In genomic region chr1:23286401-23286800, GRCh38 we compare ENCODE assay signal across 26 cellular contexts. TPM values are rescaled to one million over a fixed set of nuclear protein-coding genes. Genes with fewer than 3 reads are reported as not detected.
A peak's percentile ranks its signal among the peaks of the same experiment; 100 is the strongest.
DNase-seq lines count a peak whose midpoint lies in the region; ATAC-seq lines count a peak whose summit lies in the region.
"Had no signal": no experiment of that assay in that cellular context is flagged by ENCODE, and none has a peak within 500 bp of the region (broad histone marks: within the 10 kb centered on the region; RNA-seq: fewer than 3 reads in every experiment).

No MANE protein-coding gene starts in this region.

- no peaks in the 10 kb centered on the region for H3K27me3 Mint-ChIP-seq in activated naive CD4-positive, alpha-beta T cell treated with anti-CD3 and anti-CD28 coated beads, Interleukin-2, amount 10 ng/mL, durations not matched to agents 7 days and 5 days
- no peaks in the 10 kb centered on the region for H3K27me3 Mint-ChIP-seq in activated naive CD4-positive, alpha-beta T cell treated with anti-CD3 and anti-CD28 coated beads for 36 hours (ENCODE audit: low read depth)
- H3K27me3 Mint-ChIP-seq: CD4-positive, alpha-beta T cell; IgD-negative memory B cell had no signal

- no peak overlapping the region for H3K4me3 Mint-ChIP-seq in activated naive CD4-positive, alpha-beta T cell treated with anti-CD3 and anti-CD28 coated beads, Interleukin-2, amount 10 ng/mL, durations not matched to agents 7 days and 5 days
- no peak overlapping the region for H3K4me3 Mint-ChIP-seq in activated naive CD4-positive, alpha-beta T cell treated with anti-CD3 and anti-CD28 coated beads for 36 hours
- H3K4me3 Mint-ChIP-seq: CD4-positive, alpha-beta T cell; IgD-negative memory B cell had no signal

- CTCF ChIA-PET in activated naive CD4-positive, alpha-beta T cell treated with anti-CD3 and anti-CD28 coated beads, Interleukin-2, amount 10 ng/mL, durations not matched to agents 7 days and 5 days (lab: Charles Lee) = no interaction called here
- CTCF ChIA-PET in activated naive CD4-positive, alpha-beta T cell treated with anti-CD3 and anti-CD28 coated beads for 36 hours (lab: Charles Lee) = no interaction called here

- H3K9ac ChIP-seq in adipocyte (ENCODE audit: low read length) = no peak overlapping the region
- H3K9ac ChIP-seq: BLaER1 treated with 17β-estradiol and CSF1 and Interleukin-3, amounts not matched to agents 10 nM and 100 nM; KMS-11 had no signal

- H3K4me1 Mint-ChIP-seq in activated naive CD4-positive, alpha-beta T cell treated with anti-CD3 and anti-CD28 coated beads, Interleukin-2, amount 10 ng/mL, durations not matched to agents 7 days and 5 days = no peaks in the 10 kb centered on the region
- no peaks in the 10 kb centered on the region for H3K4me1 Mint-ChIP-seq in activated naive CD4-positive, alpha-beta T cell treated with anti-CD3 and anti-CD28 coated beads for 36 hours (ENCODE audit: low read depth)

- peak overlapping the region; percentile 52 for H3K27ac Mint-ChIP-seq in activated naive CD4-positive, alpha-beta T cell treated with anti-CD3 and anti-CD28 coated beads, Interleukin-2, amount 10 ng/mL, durations not matched to agents 7 days and 5 days
- no peak overlapping the region for H3K27ac Mint-ChIP-seq in activated naive CD4-positive, alpha-beta T cell treated with anti-CD3 and anti-CD28 coated beads for 36 hours
- H3K27ac Mint-ChIP-seq: CD4-positive, alpha-beta T cell; IgD-negative memory B cell had no signal

- in situ Hi-C loops in HAP-1 (cut with MboI; ENCODE audit: low sequenced_read_pairs) = no loop called here

- H3K36me3 ChIP-seq in adipocyte (ENCODE audit: control insufficient read depth, insufficient read depth, low read length, severe bottlenecking) = peaks cover 62% of the 10 kb centered on the region
- peaks cover 59% of the 10 kb centered on the region for H3K36me3 ChIP-seq in HAP-1 (replicated peaks)

- no peak for DNase-seq in activated naive CD4-positive, alpha-beta T cell treated with anti-CD3 and anti-CD28 coated beads, Interleukin-2, amount 10 ng/mL, durations not matched to agents 7 days and 5 days
- DNase-seq in activated naive CD4-positive, alpha-beta T cell treated with anti-CD3 and anti-CD28 coated beads, Interleukin-2, amount 50 U/mL, for 16 hours = no peak
- peak; percentile 20 for DNase-seq in M059J (ENCODE audit: low read depth)
- peak; percentile 14 for DNase-seq in adipocyte (ENCODE audit: low read depth)
- no peak for DNase-seq in HAP-1 (ENCODE audit: low spot score in 2 of 2)
- no peak for DNase-seq in activated naive CD4-positive, alpha-beta T cell treated with anti-CD3 and anti-CD28 coated beads for 36 hours
- DNase-seq: 8988T; ACHN; CD4-positive, alpha-beta T cell; DMS53; GF-D8; H7; NCI-H1048; NCI-H1417; NCI-H1694; NCI-H2029 treated with DMSO at 0.1 percent for 48 hours; NCI-H446 treated with DMSO at 0.1 percent for 48 hours; NCI-H526; PC-9; SIG-M5 had no signal

- no peaks in the 10 kb centered on the region for H3K9me3 Mint-ChIP-seq in activated naive CD4-positive, alpha-beta T cell treated with anti-CD3 and anti-CD28 coated beads, Interleukin-2, amount 10 ng/mL, durations not matched to agents 7 days and 5 days
- no peaks in the 10 kb centered on the region for H3K9me3 Mint-ChIP-seq in activated naive CD4-positive, alpha-beta T cell treated with anti-CD3 and anti-CD28 coated beads for 36 hours
- H3K9me3 Mint-ChIP-seq: CD4-positive, alpha-beta T cell; IgD-negative memory B cell had no signal

- peaks cover 17% of the 10 kb centered on the region for H3K36me3 Mint-ChIP-seq in activated naive CD4-positive, alpha-beta T cell treated with anti-CD3 and anti-CD28 coated beads, Interleukin-2, amount 10 ng/mL, durations not matched to agents 7 days and 5 days
- peaks cover 10% of the 10 kb centered on the region for H3K36me3 Mint-ChIP-seq in activated naive CD4-positive, alpha-beta T cell treated with anti-CD3 and anti-CD28 coated beads for 36 hours (ENCODE audit: low read depth)

- ATAC-seq in HG02973 (IDR thresholded peaks at IDR 0.05; ENCODE audit: unreplicated experiment) = no peak
- no peak for ATAC-seq in GM21786 (IDR thresholded peaks at IDR 0.05; ENCODE audit: unreplicated experiment)

- no peak overlapping the region for H3K4me3 ChIP-seq in adipocyte (ENCODE audit: low read length)
- H3K4me3 ChIP-seq in HAP-1 = no peak overlapping the region
- H3K4me3 ChIP-seq: BLaER1 treated with 17β-estradiol and CSF1 and Interleukin-3, amounts not matched to agents 10 nM and 100 nM; PC-9; SK-N-MC had no signal

- H3K4me1 ChIP-seq in adipocyte (ENCODE audit: control insufficient read depth, insufficient read depth, low read length) (peaks cover 45% of the 10 kb centered on the region), HAP-1 (no peaks in the 10 kb centered on the region)

- intact Hi-C loops in activated naive CD4-positive, alpha-beta T cell treated with anti-CD3 and anti-CD28 coated beads for 36 hours (cut with micrococcal nuclease) = no loop called here

- H3K27me3 ChIP-seq in adipocyte (replicated peaks; ENCODE audit: control insufficient read depth, insufficient read depth, low read length) (no peaks in the 10 kb centered on the region), HAP-1 (ENCODE audit: low read depth) (no peaks in the 10 kb centered on the region)
- H3K27me3 ChIP-seq: BLaER1 treated with 17β-estradiol and CSF1 and Interleukin-3, amounts not matched to agents 10 nM and 100 nM had no signal

- H3K9me3 ChIP-seq in adipocyte (ENCODE audit: control insufficient read depth, low read length) (no peaks in the 10 kb centered on the region), HAP-1 (no peaks in the 10 kb centered on the region)
- H3K9me3 ChIP-seq: BLaER1 treated with 17β-estradiol and CSF1 and Interleukin-3, amounts not matched to agents 10 nM and 100 nM had no signal

RNA-seq across cellular contexts. Expression of gene HNRNPR, which starts 57.7 kb away (rescaled TPM):
- total RNA-seq in M059J (2014; rRNA removed; shearing (Covaris generic)) = 114 and 166 TPM in 2 replicates
- 100 to 1,000 TPM; 203 to 208 TPM for total RNA-seq in activated naive CD4-positive, alpha-beta T cell treated with anti-CD3 and anti-CD28 coated beads for 36 hours

Comparison
In these comparisons a context has a peak if more than half of its experiments do, and no peak if none do; other contexts are left out.
1. DNase-seq: peak in M059J (single experiment) and adipocyte (single experiment); none in activated naive CD4-positive, alpha-beta T cell treated with anti-CD3 and anti-CD28 coated beads, Interleukin-2, amount 10 ng/mL, durations not matched to agents 7 days and 5 days (single experiment), activated naive CD4-positive, alpha-beta T cell treated with anti-CD3 and anti-CD28 coated beads, Interleukin-2, amount 50 U/mL, for 16 hours (single experiment), HAP-1 (0 of 2) and activated naive CD4-positive, alpha-beta T cell treated with anti-CD3 and anti-CD28 coated beads for 36 hours (single experiment).